33 cellular contexts compared by ENCODE assay signal in genomic region chr5:159593518-159594073, GRCh38.
"Had no signal": no experiment of that assay in that cellular context is flagged by ENCODE, and none has a peak within 500 bp of the region (broad histone marks: within the 10 kb centered on the region; RNA-seq: fewer than 3 reads in every experiment).

No MANE protein-coding gene starts in this region.

- H3K4me1 Mint-ChIP-seq: activated B cell treated with CpG ODN at 0.5 μM for 24 hours; activated naive CD4-positive, alpha-beta T cell treated with anti-CD3 and anti-CD28 coated beads, Interleukin-2, amount 10 ng/mL, durations not matched to agents 7 days and 5 days; activated naive CD8-positive, alpha-beta T cell treated with anti-CD3 and anti-CD28 coated beads, Interleukin-2, amount 10 ng/mL, durations not matched to agents 7 days and 5 days; central memory CD8-positive, alpha-beta T cell; T-helper 17 cell had no signal

- H3K27ac Mint-ChIP-seq: activated B cell treated with CpG ODN at 0.5 μM for 24 hours; activated CD8-positive, alpha-beta T cell treated with anti-CD3 and anti-CD28 coated beads for 36 hours; activated naive CD4-positive, alpha-beta T cell treated with anti-CD3 and anti-CD28 coated beads, Interleukin-2, amount 10 ng/mL, durations not matched to agents 7 days and 5 days; activated naive CD4-positive, alpha-beta T cell treated with anti-CD3 and anti-CD28 coated beads, Interleukin-2, amount 50 U/mL, for 72 hours; activated naive CD8-positive, alpha-beta T cell treated with anti-CD3 and anti-CD28 coated beads, Interleukin-2, amount 10 ng/mL, durations not matched to agents 7 days and 5 days; activated T-helper 1 cell treated with anti-CD3 and anti-CD28 coated beads, Interleukin-12 subunit alpha, Interleukin-12 subunit beta, Interleukin-2, Interleukin-4 antibody, amounts not matched to agents 30 ng/mL and 10 ng/mL and 1 ng/mL, durations not matched to agents 14 hours and 24 hours and 36 hours; activated T-helper 2 cell treated with anti-CD3 and anti-CD28 coated beads, Interferon-gamma antibody, Interleukin-2, Interleukin-4, amounts not matched to agents 10 μg/mL and 5 μg/mL and 100 μg/mL, durations not matched to agents 14 hours and 24 hours and 36 hours; dendritic cell treated with granulocyte-macrophage colony-stimulating factor and Interleukin-4, amounts not matched to agents 40 ng/mL and 50 ng/mL, for 4 days; endodermal cell; T-helper 17 cell; T-helper 2 cell treated with Interferon-gamma antibody and Interleukin-4, amounts not matched to agents 5 μg/mL and 100 μg/mL, for 36 hours had no signal

- H3K36me3 ChIP-seq: brain microvascular endothelial cell, gastroesophageal sphincter, heart right ventricle, WERI-Rb-1 had no signal

- H3K4me1 ChIP-seq: gastroesophageal sphincter, heart right ventricle had no signal

- FAIRE-seq: astrocyte, bronchial epithelial cell had no signal

- H3K4me3 ChIP-seq: coronary artery, dorsolateral prefrontal cortex, gastroesophageal sphincter, heart right ventricle, hepatocyte had no signal

- H3K36me3 Mint-ChIP-seq: activated naive CD4-positive, alpha-beta T cell treated with anti-CD3 and anti-CD28 coated beads, Interleukin-2, amount 10 ng/mL, durations not matched to agents 7 days and 5 days; activated naive CD8-positive, alpha-beta T cell treated with anti-CD3 and anti-CD28 coated beads, Interleukin-2, amount 10 ng/mL, durations not matched to agents 7 days and 5 days had no signal

- H3K4me3 Mint-ChIP-seq: activated B cell treated with CpG ODN at 0.5 μM for 24 hours; activated CD8-positive, alpha-beta T cell treated with anti-CD3 and anti-CD28 coated beads for 36 hours; activated naive CD4-positive, alpha-beta T cell treated with anti-CD3 and anti-CD28 coated beads, Interleukin-2, amount 10 ng/mL, durations not matched to agents 7 days and 5 days; activated naive CD8-positive, alpha-beta T cell treated with anti-CD3 and anti-CD28 coated beads, Interleukin-2, amount 10 ng/mL, durations not matched to agents 7 days and 5 days; activated T-helper 1 cell treated with anti-CD3 and anti-CD28 coated beads, Interleukin-12 subunit alpha, Interleukin-12 subunit beta, Interleukin-2, Interleukin-4 antibody, amounts not matched to agents 30 ng/mL and 10 ng/mL and 1 ng/mL, durations not matched to agents 14 hours and 24 hours and 36 hours; central memory CD8-positive, alpha-beta T cell; dendritic cell treated with granulocyte-macrophage colony-stimulating factor and Interleukin-4, amounts not matched to agents 40 ng/mL and 50 ng/mL, for 4 days; endodermal cell; T-helper 17 cell; T-helper 2 cell treated with Interferon-gamma antibody and Interleukin-4, amounts not matched to agents 5 μg/mL and 100 μg/mL, for 36 hours had no signal

- H3K27ac ChIP-seq: brain microvascular endothelial cell, coronary artery, dorsolateral prefrontal cortex, gastroesophageal sphincter, heart right ventricle, hepatocyte, WERI-Rb-1 had no signal

- H3K9me3 Mint-ChIP-seq: activated B cell treated with CpG ODN at 0.5 μM for 24 hours had no signal

- ATAC-seq: activated CD4-positive, CD25-positive, alpha-beta regulatory T cell treated with anti-CD3 and anti-CD28 coated beads, Interleukin-2, amount 50 U/mL, for 24 hours; activated CD8-positive, alpha-beta T cell treated with anti-CD3 and anti-CD28 coated beads for 36 hours; activated naive CD4-positive, alpha-beta T cell treated with anti-CD3 and anti-CD28 coated beads, Interleukin-2, amount 50 U/mL, for 72 hours; esophagus mucosa; gastroesophageal sphincter; heart right ventricle; T-helper 17 cell had no signal

- H3K27me3 ChIP-seq: brain microvascular endothelial cell, dorsolateral prefrontal cortex, gastroesophageal sphincter, heart right ventricle, hepatocyte had no signal

- H3K27me3 Mint-ChIP-seq: activated B cell treated with CpG ODN at 0.5 μM for 24 hours; dendritic cell treated with granulocyte-macrophage colony-stimulating factor and Interleukin-4, amounts not matched to agents 40 ng/mL and 50 ng/mL, for 4 days; T-helper 17 cell had no signal

- DNase-seq: activated B cell treated with CpG ODN at 0.5 μM for 24 hours; activated CD4-positive, alpha-beta T cell treated with anti-CD3 and anti-CD28 coated beads for 48 hours; activated CD4-positive, alpha-beta T cell treated with anti-CD3 and anti-CD28 coated beads, Interleukin-2, amount 50 U/mL, for 1 hour; activated CD4-positive, alpha-beta T cell treated with anti-CD3 and anti-CD28 coated beads, Interleukin-2, amount 50 U/mL, for 48 hours; activated CD8-positive, alpha-beta memory T cell treated with anti-CD3 and anti-CD28 coated beads for 24 hours; activated CD8-positive, alpha-beta T cell treated with anti-CD3 and anti-CD28 coated beads for 36 hours; activated effector memory CD4-positive, alpha-beta T cell treated with anti-CD3 and anti-CD28 coated beads, Interleukin-2, amount 50 U/mL, for 16 hours; activated naive CD4-positive, alpha-beta T cell; activated naive CD4-positive, alpha-beta T cell treated with anti-CD3 and anti-CD28 coated beads, Interleukin-2, amount 10 ng/mL, durations not matched to agents 7 days and 5 days; activated naive CD8-positive, alpha-beta T cell treated with anti-CD3 and anti-CD28 coated beads, Interleukin-2, amount 10 ng/mL, durations not matched to agents 7 days and 5 days; activated T-cell treated with anti-CD3 and anti-CD28 coated beads, Interleukin-2, amount 50 U/mL, for 48 hours; brain microvascular endothelial cell; dorsolateral prefrontal cortex; effector memory CD4-positive, alpha-beta T cell; endodermal cell; foreskin melanocyte; heart right ventricle; T-helper 17 cell; T1000; WERI-Rb-1 had no signal
